12 cellular contexts compared by ENCODE assay signal in the genomic region with DNA sequence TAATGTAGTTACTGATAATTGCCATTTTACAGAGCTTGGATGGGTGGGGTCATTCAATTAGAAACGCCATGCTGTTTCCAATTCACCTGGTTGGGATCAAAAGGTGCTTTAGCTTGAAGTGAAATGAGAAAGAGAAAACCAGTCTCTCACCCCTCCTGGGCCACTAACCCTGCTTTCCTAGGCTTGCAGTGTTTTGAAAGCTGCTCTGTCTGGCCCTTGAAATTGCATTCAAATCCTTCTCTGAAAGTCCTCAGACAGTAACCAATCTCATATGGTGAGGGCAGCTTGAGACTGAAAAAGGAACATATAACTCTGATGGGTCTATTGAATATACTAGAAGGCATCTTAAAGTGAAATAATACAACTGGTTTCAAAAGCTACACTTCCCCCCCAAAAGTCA.
DNase-seq lines count a peak whose midpoint lies in the region; ATAC-seq and TF ChIP-seq lines count a peak whose summit lies in the region.
"Had no signal": no experiment of that assay in that cellular context is flagged by ENCODE, and none has a peak within 500 bp of the region (broad histone marks: within the 10 kb centered on the region; RNA-seq: fewer than 3 reads in every experiment).

No MANE protein-coding gene starts in this region.

- no peak overlapping the region for H3K9ac ChIP-seq in adipocyte (ENCODE audit: low read length)

- no peak overlapping the region for H3K4me3 ChIP-seq in adipocyte (ENCODE audit: low read length)
- no peak overlapping the region for H3K4me3 ChIP-seq in upper lobe of left lung

- H3K4me1 ChIP-seq in adipocyte (ENCODE audit: control insufficient read depth, insufficient read depth, low read length) (no peaks in the 10 kb centered on the region), upper lobe of left lung (peaks cover 0 to 13% (median 11%) of the 10 kb centered on the region in 4 donors)

- no peaks in the 10 kb centered on the region for H3K9me3 Mint-ChIP-seq in activated T-helper 2 cell treated with anti-CD3 and anti-CD28 coated beads, Interferon-gamma antibody, Interleukin-2, Interleukin-4, amounts not matched to agents 10 μg/mL and 5 μg/mL and 100 μg/mL, durations not matched to agents 14 hours and 24 hours and 36 hours

- no peaks in the 10 kb centered on the region for H3K27me3 ChIP-seq in adipocyte (replicated peaks; ENCODE audit: control insufficient read depth, insufficient read depth, low read length)
- no peaks in the 10 kb centered on the region for H3K27me3 ChIP-seq in upper lobe of left lung

- no peaks in the 10 kb centered on the region for H3K36me3 Mint-ChIP-seq in activated T-helper 2 cell treated with anti-CD3 and anti-CD28 coated beads, Interferon-gamma antibody, Interleukin-2, Interleukin-4, amounts not matched to agents 10 μg/mL and 5 μg/mL and 100 μg/mL, durations not matched to agents 14 hours and 24 hours and 36 hours (ENCODE audit: low read depth)

- H3K27ac ChIP-seq in upper lobe of left lung, result no peak overlapping the region

- no peak overlapping the region for H3K4me3 Mint-ChIP-seq in activated T-helper 2 cell treated with anti-CD3 and anti-CD28 coated beads, Interferon-gamma antibody, Interleukin-2, Interleukin-4, amounts not matched to agents 10 μg/mL and 5 μg/mL and 100 μg/mL, durations not matched to agents 14 hours and 24 hours and 36 hours (ENCODE audit: low read depth)
- H3K4me3 Mint-ChIP-seq: T-helper 2 cell treated with Interferon-gamma antibody and Interleukin-4, amounts not matched to agents 5 μg/mL and 100 μg/mL, for 36 hours had no signal

- H3K27ac Mint-ChIP-seq in activated T-helper 2 cell treated with anti-CD3 and anti-CD28 coated beads, Interferon-gamma antibody, Interleukin-2, Interleukin-4, amounts not matched to agents 10 μg/mL and 5 μg/mL and 100 μg/mL, durations not matched to agents 14 hours and 24 hours and 36 hours, result no peak overlapping the region
- H3K27ac Mint-ChIP-seq: progenitor cell of endocrine pancreas; T-helper 2 cell treated with Interferon-gamma antibody and Interleukin-4, amounts not matched to agents 5 μg/mL and 100 μg/mL, for 36 hours had no signal

- 80 to 81% methylated on average over 1 of the region's 1 CpG for WGBS in upper lobe of left lung, 2 donors

- H3K27me3 Mint-ChIP-seq in activated T-helper 2 cell treated with anti-CD3 and anti-CD28 coated beads, Interferon-gamma antibody, Interleukin-2, Interleukin-4, amounts not matched to agents 10 μg/mL and 5 μg/mL and 100 μg/mL, durations not matched to agents 14 hours and 24 hours and 36 hours (ENCODE audit: low read depth), result no peaks in the 10 kb centered on the region
- H3K27me3 Mint-ChIP-seq: progenitor cell of endocrine pancreas had no signal

- no peaks in the 10 kb centered on the region for H3K4me1 Mint-ChIP-seq in activated T-helper 2 cell treated with anti-CD3 and anti-CD28 coated beads, Interferon-gamma antibody, Interleukin-2, Interleukin-4, amounts not matched to agents 10 μg/mL and 5 μg/mL and 100 μg/mL, durations not matched to agents 14 hours and 24 hours and 36 hours (ENCODE audit: low read depth)

- no peak for TF ChIP-seq EP300 in upper lobe of left lung (IDR thresholded peaks at IDR 0.05)

- TF ChIP-seq POLR2A in upper lobe of left lung (IDR thresholded peaks at IDR 0.05), result no peak

- H3K9me3 ChIP-seq in adipocyte (ENCODE audit: control insufficient read depth, low read length) (no peaks in the 10 kb centered on the region), upper lobe of left lung (no peaks in the 10 kb centered on the region)

- DNase-seq in adipocyte (ENCODE audit: low read depth), result peak; percentile 37
- DNase-seq in upper lobe of left lung, result no peak
- DNase-seq in HUDEP-2 (lab: John Stamatoyannopoulos, UW; ENCODE audit: unreplicated experiment in 76 of 76), result no peak
- DNase-seq in activated T-helper 2 cell treated with anti-CD3 and anti-CD28 coated beads, Interferon-gamma antibody, Interleukin-2, Interleukin-4, amounts not matched to agents 10 μg/mL and 5 μg/mL and 100 μg/mL, durations not matched to agents 14 hours and 24 hours and 36 hours (ENCODE audit: low spot score), result no peak
- DNase-seq in DMS114 treated with DMSO at 0.1 percent for 48 hours (lab: John Stamatoyannopoulos, UW; ENCODE audit: unreplicated experiment), result no peak
- DNase-seq: NCI-H1694 treated with DMSO at 0.1 percent for 48 hours; stimulated activated CD4-positive, alpha-beta T cell treated with anti-CD3 and anti-CD28 coated beads, Interleukin-4, amount 100 ng/mL, for 1 hour had no signal

- TF ChIP-seq CTCF in upper lobe of left lung (IDR thresholded peaks at IDR 0.05), result no peak

- H3K36me3 ChIP-seq in adipocyte (ENCODE audit: control insufficient read depth, insufficient read depth, low read length, severe bottlenecking) (no peaks in the 10 kb centered on the region), upper lobe of left lung (no peaks in the 10 kb centered on the region)

- intact Hi-C loops in activated T-helper 2 cell treated with anti-CD3 and anti-CD28 coated beads, Interferon-gamma antibody, Interleukin-2, Interleukin-4, amounts not matched to agents 10 μg/mL and 5 μg/mL and 100 μg/mL, durations not matched to agents 14 hours and 24 hours and 36 hours (cut with micrococcal nuclease), result no loop called here

- peak; percentile 22 for ATAC-seq in GM18499 (IDR thresholded peaks at IDR 0.05; ENCODE audit: insufficient read depth, unreplicated experiment)
- ATAC-seq in GM21367 (IDR thresholded peaks at IDR 0.05; ENCODE audit: unreplicated experiment), result peak; percentile 37
- ATAC-seq in HG03025 (IDR thresholded peaks at IDR 0.05; ENCODE audit: low FRiP score, unreplicated experiment), result peak; percentile 49
- ATAC-seq in upper lobe of left lung (ENCODE audit: low FRiP score in 2 of 2), result no peak

Comparison
In these comparisons a context has a peak if more than half of its experiments do, and no peak if none do; other contexts are left out.
1. ATAC-seq: peak in GM18499 (single experiment), GM21367 (single experiment) and HG03025 (single experiment); none in upper lobe of left lung (0 of 2).